Comparison of ENCODE assay signal across 1 cellular context in genomic region chr22:49979587-49980264, GRCh38.
A peak's percentile ranks its signal among the peaks of the same experiment; 100 is the strongest.
TF ChIP-seq lines count a peak whose summit lies in the region.

No MANE protein-coding gene starts in this region.

TF ChIP-seq in HepG2, 621 proteins besides CTCF, POLR2A, EP300 and RAD21 (continued from another document):
- TF ChIP-seq ZBTB49 (CRISPR knock-in tag; IDR thresholded peaks at IDR 0.05; ENCODE audit: borderline replicate concordance) (no peak), ZFP36 (IDR thresholded peaks at IDR 0.05; ENCODE audit: borderline replicate concordance, low read depth, low read length, partially characterized antibody) (no peak), PHB2 (IDR thresholded peaks at IDR 0.05; ENCODE audit: partially characterized antibody) (no peak), ZNF296 (CRISPR knock-in tag; conservative IDR thresholded peaks at IDR 0.05) (no peak), E2F1 (CRISPR knock-in tag; IDR thresholded peaks at IDR 0.05) (no peak), RNF2 (conservative IDR thresholded peaks at IDR 0.05; ENCODE audit: low read depth) (no peak), RCOR2 (CRISPR knock-in tag; IDR thresholded peaks at IDR 0.05) (no peak), CEBPB (IDR thresholded peaks at IDR 0.05; ENCODE audit: borderline replicate concordance, low read depth, low read length) (peak; percentile 63), ONECUT2 (CRISPR knock-in tag; IDR thresholded peaks at IDR 0.05) (no peak), ZBTB8A (CRISPR knock-in tag; IDR thresholded peaks at IDR 0.05; ENCODE audit: borderline replicate concordance, low read depth) (no peak), ZNF749 (CRISPR knock-in tag; IDR thresholded peaks at IDR 0.05; ENCODE audit: borderline replicate concordance) (no peak), MXD3 (CRISPR knock-in tag; IDR thresholded peaks at IDR 0.05) (no peak)
